Comparison of ENCODE assay signal across 1 cellular context in the genomic region with DNA sequence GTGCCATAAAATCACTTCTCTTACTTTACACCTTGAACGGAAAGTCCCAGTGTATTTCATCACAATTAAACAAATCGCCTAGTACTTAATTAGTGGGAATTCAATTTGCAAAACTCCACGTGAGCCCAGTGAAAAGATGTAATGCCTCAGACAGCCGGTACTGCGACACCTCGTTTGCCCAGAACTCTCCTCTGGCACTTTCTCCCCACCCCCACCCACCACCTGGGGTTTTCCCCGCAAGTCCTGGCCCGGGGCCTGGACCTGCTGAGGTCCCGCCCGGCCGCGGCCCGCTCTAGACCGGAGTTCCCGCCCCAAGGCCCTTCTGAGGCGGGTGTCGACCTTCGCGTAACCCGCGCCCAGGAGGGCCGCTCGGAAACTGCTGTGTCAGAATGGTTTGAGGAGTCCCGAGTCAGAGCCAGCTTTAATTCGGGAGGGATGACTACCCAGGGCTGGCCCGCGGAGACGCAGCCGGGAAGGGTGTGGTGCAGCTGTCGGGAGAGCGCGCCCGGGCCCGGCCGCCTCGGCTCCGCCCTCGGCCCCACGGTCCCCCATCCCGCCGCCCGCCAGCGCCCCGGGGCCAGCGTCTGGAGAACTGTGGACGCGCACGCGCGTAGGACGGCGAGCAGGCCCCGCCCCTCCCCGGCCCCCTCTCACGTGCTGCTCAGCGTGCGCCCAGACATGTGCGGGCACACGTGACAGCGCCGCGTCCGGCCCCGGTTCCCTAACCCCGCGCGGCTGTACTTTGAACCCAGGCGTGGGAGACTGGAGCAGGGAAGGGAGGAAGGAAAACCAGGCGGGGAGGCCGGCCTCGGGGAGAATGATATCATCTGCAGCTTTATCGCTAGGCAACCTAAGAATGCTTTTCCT.
TF ChIP-seq lines count a peak whose summit lies in the region.

No MANE protein-coding gene starts in this region.

TF ChIP-seq in HepG2, 621 proteins besides CTCF, POLR2A, EP300 and RAD21 (continued from another document and continues in another):
- TF ChIP-seq, protein P1, sequence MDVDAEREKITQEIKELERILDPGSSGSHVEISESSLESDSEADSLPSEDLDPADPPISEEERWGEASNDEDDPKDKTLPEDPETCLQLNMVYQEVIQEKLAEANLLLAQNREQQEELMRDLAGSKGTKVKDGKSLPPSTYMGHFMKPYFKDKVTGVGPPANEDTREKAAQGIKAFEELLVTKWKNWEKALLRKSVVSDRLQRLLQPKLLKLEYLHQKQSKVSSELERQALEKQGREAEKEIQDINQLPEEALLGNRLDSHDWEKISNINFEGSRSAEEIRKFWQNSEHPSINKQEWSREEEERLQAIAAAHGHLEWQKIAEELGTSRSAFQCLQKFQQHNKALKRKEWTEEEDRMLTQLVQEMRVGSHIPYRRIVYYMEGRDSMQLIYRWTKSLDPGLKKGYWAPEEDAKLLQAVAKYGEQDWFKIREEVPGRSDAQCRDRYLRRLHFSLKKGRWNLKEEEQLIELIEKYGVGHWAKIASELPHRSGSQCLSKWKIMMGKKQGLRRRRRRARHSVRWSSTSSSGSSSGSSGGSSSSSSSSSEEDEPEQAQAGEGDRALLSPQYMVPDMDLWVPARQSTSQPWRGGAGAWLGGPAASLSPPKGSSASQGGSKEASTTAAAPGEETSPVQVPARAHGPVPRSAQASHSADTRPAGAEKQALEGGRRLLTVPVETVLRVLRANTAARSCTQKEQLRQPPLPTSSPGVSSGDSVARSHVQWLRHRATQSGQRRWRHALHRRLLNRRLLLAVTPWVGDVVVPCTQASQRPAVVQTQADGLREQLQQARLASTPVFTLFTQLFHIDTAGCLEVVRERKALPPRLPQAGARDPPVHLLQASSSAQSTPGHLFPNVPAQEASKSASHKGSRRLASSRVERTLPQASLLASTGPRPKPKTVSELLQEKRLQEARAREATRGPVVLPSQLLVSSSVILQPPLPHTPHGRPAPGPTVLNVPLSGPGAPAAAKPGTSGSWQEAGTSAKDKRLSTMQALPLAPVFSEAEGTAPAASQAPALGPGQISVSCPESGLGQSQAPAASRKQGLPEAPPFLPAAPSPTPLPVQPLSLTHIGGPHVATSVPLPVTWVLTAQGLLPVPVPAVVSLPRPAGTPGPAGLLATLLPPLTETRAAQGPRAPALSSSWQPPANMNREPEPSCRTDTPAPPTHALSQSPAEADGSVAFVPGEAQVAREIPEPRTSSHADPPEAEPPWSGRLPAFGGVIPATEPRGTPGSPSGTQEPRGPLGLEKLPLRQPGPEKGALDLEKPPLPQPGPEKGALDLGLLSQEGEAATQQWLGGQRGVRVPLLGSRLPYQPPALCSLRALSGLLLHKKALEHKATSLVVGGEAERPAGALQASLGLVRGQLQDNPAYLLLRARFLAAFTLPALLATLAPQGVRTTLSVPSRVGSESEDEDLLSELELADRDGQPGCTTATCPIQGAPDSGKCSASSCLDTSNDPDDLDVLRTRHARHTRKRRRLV (CRISPR knock-in tag; IDR thresholded peaks at IDR 0.05), result no peak
- TF ChIP-seq RNF2 (conservative IDR thresholded peaks at IDR 0.05; ENCODE audit: low read depth) (peak; percentile 72; the same call in 1 of the 2 replicates), MED8 (CRISPR knock-in tag; IDR thresholded peaks at IDR 0.05; ENCODE audit: insufficient replicate concordance) (peak; percentile 60), ZNF775 (CRISPR knock-in tag; IDR thresholded peaks at IDR 0.05; ENCODE audit: borderline replicate concordance) (no peak), ZNF292 (CRISPR knock-in tag; IDR thresholded peaks at IDR 0.05; ENCODE audit: borderline replicate concordance, low read depth) (no peak), RXRB (CRISPR knock-in tag; IDR thresholded peaks at IDR 0.05; ENCODE audit: borderline replicate concordance) (peak; percentile 68), PAX8 (CRISPR knock-in tag; IDR thresholded peaks at IDR 0.05; ENCODE audit: borderline replicate concordance) (peak; percentile 78; the same call in 1 of the 2 replicates), NFIC (IDR thresholded peaks at IDR 0.05; ENCODE audit: low read length) (no peak), ZNF331 (CRISPR knock-in tag; IDR thresholded peaks at IDR 0.05) (peak; percentile 61), ONECUT2 (CRISPR knock-in tag; IDR thresholded peaks at IDR 0.05) (no peak), NFRKB (IDR thresholded peaks at IDR 0.05) (no peak), ZGPAT (CRISPR knock-in tag; IDR thresholded peaks at IDR 0.05) (peak; percentile 92; the same call in 1 of the 2 replicates), ZHX2 (IDR thresholded peaks at IDR 0.05; ENCODE audit: low read depth) (peak; percentile 51; the same call in 1 of the 2 replicates), ZHX2 (CRISPR knock-in tag; IDR thresholded peaks at IDR 0.05; ENCODE audit: borderline replicate concordance) (no peak; the same call in 1 of the 2 replicates), NBN (conservative IDR thresholded peaks at IDR 0.05) (no peak), ZNF24 (IDR thresholded peaks at IDR 0.05) (no peak), ZNF768 (CRISPR knock-in tag; IDR thresholded peaks at IDR 0.05) (no peak; the same call in 1 of the 2 replicates), FOSL2 (CRISPR knock-in tag; IDR thresholded peaks at IDR 0.05) (peak; percentile 72), KDM4B (CRISPR knock-in tag; IDR thresholded peaks at IDR 0.05) (no peak), ZNF782 (CRISPR knock-in tag; IDR thresholded peaks at IDR 0.05; ENCODE audit: borderline replicate concordance) (0 out of 2 replicates have a peak, but pooled peaks have one; percentile 81), PATZ1 (CRISPR knock-in tag; IDR thresholded peaks at IDR 0.05) (peak; percentile 70), ZNF891 (CRISPR knock-in tag; IDR thresholded peaks at IDR 0.05) (0 out of 2 replicates have a peak, but pooled peaks have one; percentile 61), ZSCAN20 (CRISPR knock-in tag; IDR thresholded peaks at IDR 0.05; ENCODE audit: borderline replicate concordance) (0 out of 2 replicates have a peak, but pooled peaks have one; percentile 49), MZF1 (CRISPR knock-in tag; IDR thresholded peaks at IDR 0.05; ENCODE audit: borderline replicate concordance) (no peak), RARA (CRISPR knock-in tag; IDR thresholded peaks at IDR 0.05) (peak; percentile 79), CCDC6 (CRISPR knock-in tag; IDR thresholded peaks at IDR 0.05) (peak; percentile 93), SKIL (CRISPR knock-in tag; IDR thresholded peaks at IDR 0.05; ENCODE audit: borderline replicate concordance) (peak; percentile 77), ZBTB3 (CRISPR knock-in tag; IDR thresholded peaks at IDR 0.05; ENCODE audit: borderline replicate concordance, low read depth) (no peak), ZNF570 (CRISPR knock-in tag; IDR thresholded peaks at IDR 0.05; ENCODE audit: borderline replicate concordance) (0 out of 2 replicates have a peak, but pooled peaks have one; percentile 8)
- TF ChIP-seq, protein P2, sequence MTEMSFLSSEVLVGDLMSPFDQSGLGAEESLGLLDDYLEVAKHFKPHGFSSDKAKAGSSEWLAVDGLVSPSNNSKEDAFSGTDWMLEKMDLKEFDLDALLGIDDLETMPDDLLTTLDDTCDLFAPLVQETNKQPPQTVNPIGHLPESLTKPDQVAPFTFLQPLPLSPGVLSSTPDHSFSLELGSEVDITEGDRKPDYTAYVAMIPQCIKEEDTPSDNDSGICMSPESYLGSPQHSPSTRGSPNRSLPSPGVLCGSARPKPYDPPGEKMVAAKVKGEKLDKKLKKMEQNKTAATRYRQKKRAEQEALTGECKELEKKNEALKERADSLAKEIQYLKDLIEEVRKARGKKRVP (CRISPR knock-in tag; IDR thresholded peaks at IDR 0.05), result peak in 1 of 2 experiments; percentile 76; a peak in 2 of 4 replicates
- TF ChIP-seq, protein P3, sequence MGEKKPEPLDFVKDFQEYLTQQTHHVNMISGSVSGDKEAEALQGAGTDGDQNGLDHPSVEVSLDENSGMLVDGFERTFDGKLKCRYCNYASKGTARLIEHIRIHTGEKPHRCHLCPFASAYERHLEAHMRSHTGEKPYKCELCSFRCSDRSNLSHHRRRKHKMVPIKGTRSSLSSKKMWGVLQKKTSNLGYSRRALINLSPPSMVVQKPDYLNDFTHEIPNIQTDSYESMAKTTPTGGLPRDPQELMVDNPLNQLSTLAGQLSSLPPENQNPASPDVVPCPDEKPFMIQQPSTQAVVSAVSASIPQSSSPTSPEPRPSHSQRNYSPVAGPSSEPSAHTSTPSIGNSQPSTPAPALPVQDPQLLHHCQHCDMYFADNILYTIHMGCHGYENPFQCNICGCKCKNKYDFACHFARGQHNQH (CRISPR knock-in tag; IDR thresholded peaks at IDR 0.05), result peak; percentile 41; the same call in 1 of the 2 replicates
- TF ChIP-seq, protein P4, sequence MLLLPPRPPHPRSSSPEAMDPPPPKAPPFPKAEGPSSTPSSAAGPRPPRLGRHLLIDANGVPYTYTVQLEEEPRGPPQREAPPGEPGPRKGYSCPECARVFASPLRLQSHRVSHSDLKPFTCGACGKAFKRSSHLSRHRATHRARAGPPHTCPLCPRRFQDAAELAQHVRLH (CRISPR knock-in tag; IDR thresholded peaks at IDR 0.05; ENCODE audit: borderline replicate concordance, low read depth), result peak; percentile 32; the same call in 1 of the 2 replicates
- TF ChIP-seq, protein P5, sequence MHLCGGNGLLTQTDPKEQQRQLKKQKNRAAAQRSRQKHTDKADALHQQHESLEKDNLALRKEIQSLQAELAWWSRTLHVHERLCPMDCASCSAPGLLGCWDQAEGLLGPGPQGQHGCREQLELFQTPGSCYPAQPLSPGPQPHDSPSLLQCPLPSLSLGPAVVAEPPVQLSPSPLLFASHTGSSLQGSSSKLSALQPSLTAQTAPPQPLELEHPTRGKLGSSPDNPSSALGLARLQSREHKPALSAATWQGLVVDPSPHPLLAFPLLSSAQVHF (CRISPR knock-in tag; IDR thresholded peaks at IDR 0.05), result peak; percentile 66; the same call in 1 of the 2 replicates
